ENCODE assay signal across 10 cellular contexts in genomic region chr9:13443380-13444271, GRCh38.
DNase-seq lines count a peak whose midpoint lies in the region; ATAC-seq and TF ChIP-seq lines count a peak whose summit lies in the region.
"Had no signal": no experiment of that assay in that cellular context is flagged by ENCODE, and none has a peak within 500 bp of the region (broad histone marks: within the 10 kb centered on the region; RNA-seq: fewer than 3 reads in every experiment).

No MANE protein-coding gene starts in this region.

- intact Hi-C loops in thyroid gland (cut with DNase I) = loop anchor here (10.0 kb wide), 1 partner anchor 971 kb away; no protein-coding TSS in a partner anchor

- H3K9me3 Mint-ChIP-seq in brain = peaks cover 0 to 3% (median 0%) of the 10 kb centered on the region in 5 experiments
- H3K9me3 Mint-ChIP-seq: T-helper 2 cell treated with Interferon-gamma antibody and Interleukin-4, amounts not matched to agents 5 μg/mL and 100 μg/mL, for 36 hours had no signal

- H3K36me3 ChIP-seq in thyroid gland = no peaks in the 10 kb centered on the region

- no peaks in the 10 kb centered on the region for H3K4me1 ChIP-seq in thyroid gland
- H3K4me1 ChIP-seq in foreskin keratinocyte = no peaks in the 10 kb centered on the region

- ATAC-seq in HG02759 (IDR thresholded peaks at IDR 0.05; ENCODE audit: unreplicated experiment) = no peak
- no peak for ATAC-seq in foreskin keratinocyte
- ATAC-seq: esophagus mucosa had no signal

- H3K4me1 Mint-ChIP-seq in brain = peaks cover 80% of the 10 kb centered on the region

- peak overlapping the region; percentile 13 to 84 (median 69) for H3K4me3 Mint-ChIP-seq in brain
- H3K4me3 Mint-ChIP-seq: T-helper 2 cell treated with Interferon-gamma antibody and Interleukin-4, amounts not matched to agents 5 μg/mL and 100 μg/mL, for 36 hours had no signal

- H3K27ac ChIP-seq in layer of hippocampus (ENCODE audit: low read depth, low read length) (peak overlapping the region; percentile 72), thyroid gland (peak overlapping the region in 2 of 3 donors; percentile 14 to 30), foreskin keratinocyte (no peak overlapping the region)
- H3K27ac ChIP-seq: PC-9 had no signal

- no peaks in the 10 kb centered on the region for H3K27me3 Mint-ChIP-seq in brain

- H3K9me3 ChIP-seq in thyroid gland = no peaks in the 10 kb centered on the region

- no peaks in the 10 kb centered on the region for H3K36me3 Mint-ChIP-seq in brain

- in situ Hi-C loops in GM13976 (cut with MboI; ENCODE audit: low sequenced_read_pairs, unreplicated experiment) = loop anchor here (25.0 kb wide), 1 partner anchor 994 kb away; no protein-coding TSS in a partner anchor

- H3K27me3 ChIP-seq in layer of hippocampus (ENCODE audit: control insufficient read depth, insufficient read depth, low read length) = no peaks in the 10 kb centered on the region
- no peaks in the 10 kb centered on the region for H3K27me3 ChIP-seq in thyroid gland
- H3K27me3 ChIP-seq in foreskin keratinocyte = no peaks in the 10 kb centered on the region

- H3K27ac Mint-ChIP-seq in brain = peak overlapping the region; percentile 4 to 92 (median 85)
- H3K27ac Mint-ChIP-seq: T-helper 2 cell treated with Interferon-gamma antibody and Interleukin-4, amounts not matched to agents 5 μg/mL and 100 μg/mL, for 36 hours had no signal

- H3K4me3 ChIP-seq in thyroid gland (replicated peaks in 1 of 3) = no peak overlapping the region
- H3K4me3 ChIP-seq: PC-9 had no signal

- DNase-seq in NCI-H2081 treated with DMSO at 0.1 percent for 48 hours (lab: John Stamatoyannopoulos, UW) = peak; percentile 86
- DNase-seq in thyroid gland = no peak
- DNase-seq in GM13976 (ENCODE audit: low spot score) = no peak
- no peak for DNase-seq in foreskin keratinocyte
- DNase-seq: PC-9 had no signal

- WGBS in thyroid gland, 2 donors = 74 to 81% methylated on average over 18 of the region's 18 CpGs

- TF ChIP-seq CTCF in brain (conservative IDR thresholded peaks at IDR 0.05) (no peak), thyroid gland (IDR thresholded peaks at IDR 0.05) (no peak), GM13976 (IDR thresholded peaks at IDR 0.05; ENCODE audit: borderline replicate concordance, control extremely low read depth, extremely low read depth, insufficient read depth, missing control alignments) (no peak), foreskin keratinocyte (conservative IDR thresholded peaks at IDR 0.05) (no peak)

- no peak for TF ChIP-seq POLR2A in thyroid gland (IDR thresholded peaks at IDR 0.05)
